Comparison of ENCODE assay signal across 20 cellular contexts in the genomic region with DNA sequence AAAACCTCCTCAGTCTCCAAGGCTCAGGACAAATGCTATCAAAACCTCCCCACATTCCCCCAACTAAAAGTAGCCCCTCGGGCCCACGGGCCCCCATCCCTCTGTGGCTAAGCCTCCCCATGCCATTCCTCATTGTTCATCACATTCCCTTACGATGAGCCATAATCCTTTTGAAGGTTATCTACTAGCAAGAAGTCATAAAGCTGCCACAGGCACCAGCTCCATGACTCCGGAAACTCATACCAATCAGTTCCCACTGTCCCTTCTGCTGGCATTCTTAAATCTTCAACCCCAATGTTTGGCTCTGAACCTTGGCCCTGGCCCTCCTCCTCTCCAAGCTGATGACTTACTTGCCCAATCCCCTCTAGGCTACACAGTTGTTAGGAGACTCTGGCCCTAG. TPM values are rescaled to one million over a fixed set of nuclear protein-coding genes. Genes with fewer than 3 reads are reported as not detected.
DNase-seq lines count a peak whose midpoint lies in the region; ATAC-seq, FAIRE-seq and TF ChIP-seq lines count a peak whose summit lies in the region.
"Had no signal": no experiment of that assay in that cellular context is flagged by ENCODE, and none has a peak within 500 bp of the region (broad histone marks: within the 10 kb centered on the region; RNA-seq: fewer than 3 reads in every experiment).

No MANE protein-coding gene starts in this region.

- no peaks in the 10 kb centered on the region for H4K20me1 ChIP-seq in HCT116 (ENCODE audit: insufficient read depth)

- no peaks in the 10 kb centered on the region for H3K9me3 Mint-ChIP-seq in memory B cell
- H3K9me3 Mint-ChIP-seq: activated T-cell treated with anti-CD3 and anti-CD28 coated beads, Interleukin-2, amount 50 U/mL, for 72 hours; naive thymus-derived CD8-positive, alpha-beta T cell; stimulated activated naive CD8-positive, alpha-beta T cell treated with anti-CD3 and anti-CD28 coated beads, Interleukin-15, Interleukin-2, amounts not matched to agents 100 ng/mL and 50 ng/mL, for 24 hours had no signal

- FAIRE-seq in GM12892 (lab: Jason Lieb, UNC) = no peak
- FAIRE-seq: colon had no signal

- peak; percentile 83 for ATAC-seq in HCT116
- ATAC-seq in memory B cell (ENCODE audit: low read depth) = no peak
- no peak for ATAC-seq in HG03159 (IDR thresholded peaks at IDR 0.05; ENCODE audit: unreplicated experiment)
- no peak for ATAC-seq in HG02759 (IDR thresholded peaks at IDR 0.05; ENCODE audit: unreplicated experiment)
- ATAC-seq: activated T-cell treated with anti-CD3 and anti-CD28 coated beads, Interleukin-2, amount 50 U/mL, for 72 hours; naive thymus-derived CD8-positive, alpha-beta T cell; right lobe of liver had no signal

- H3K4me3 ChIP-seq in HCT116 (replicated peaks in 1 of 2; ENCODE audit: low read depth in 1 of 2, low read length in 2 of 2) = peak overlapping the region in 1 of 2 experiments; percentile 14; a peak in 1 of 4 replicates
- no peak overlapping the region for H3K4me3 ChIP-seq in effector memory CD4-positive, alpha-beta T cell (ENCODE audit: insufficient read depth, low read depth, low read length, poor library complexity, severe bottlenecking)
- H3K4me3 ChIP-seq: heart right ventricle, right lobe of liver had no signal

- no peak overlapping the region for H3K9ac ChIP-seq in HCT116 (ENCODE audit: low read length)

- intact Hi-C loops in HCT116 (cut with micrococcal nuclease) = no loop called here

- TF ChIP-seq RAD21 in HCT116 (IDR thresholded peaks at IDR 0.05; ENCODE audit: low read depth) = no peak

- H3K9me3 ChIP-seq in HCT116 (ENCODE audit: control insufficient read depth in 1 of 2, insufficient read depth in 1 of 2, low read depth in 1 of 2, low read length in 2 of 2) = no peaks in the 10 kb centered on the region
- H3K9me3 ChIP-seq in effector memory CD4-positive, alpha-beta T cell (ENCODE audit: control insufficient read depth, low read length) = no peaks in the 10 kb centered on the region
- H3K9me3 ChIP-seq: heart right ventricle, right lobe of liver had no signal

- H2AFZ ChIP-seq in HCT116 (ENCODE audit: low read depth, low read length, poor library complexity, severe bottlenecking) = peak overlapping the region; percentile 84

- RAD21 ChIA-PET in HCT116 (lab: Charles Lee; ENCODE audit: low non-redundant PET in 1 of 2, low total read pairs in 2 of 2, uncharacterized antibody in 2 of 2, unreplicated experiment in 2 of 2) = no interaction called here

- no peak overlapping the region for H3K27ac ChIP-seq in HCT116 (ENCODE audit: low read depth, low read length)
- H3K27ac ChIP-seq in effector memory CD4-positive, alpha-beta T cell (ENCODE audit: insufficient read depth, low read length, poor library complexity, severe bottlenecking) = no peak overlapping the region
- H3K27ac ChIP-seq: right lobe of liver had no signal

- in situ Hi-C loops in ACHN (cut with HindIII; ENCODE audit: low pct_ligation_motif_present, low pct_unique_long_range_greater_than_20kb, low sequenced_read_pairs) = no loop called here

- no peaks in the 10 kb centered on the region for H3K27me3 Mint-ChIP-seq in memory B cell
- H3K27me3 Mint-ChIP-seq: stimulated activated naive CD8-positive, alpha-beta T cell treated with anti-CD3 and anti-CD28 coated beads, Interleukin-15, Interleukin-2, amounts not matched to agents 100 ng/mL and 50 ng/mL, for 24 hours had no signal

- CTCF ChIA-PET in HCT116 (lab: Charles Lee) = no interaction called here

- BruUV-seq in HCT116 (replicated peaks; lab: Mats Ljungman, UMichigan) = no TSS peak

- H3K79me2 ChIP-seq in HCT116 (ENCODE audit: insufficient read depth, low read length) = no peaks in the 10 kb centered on the region

- no peaks in the 10 kb centered on the region; the same call in 1 of the 2 replicates for H3K9me2 ChIP-seq in HCT116 (ENCODE audit: insufficient read depth)

- no peak for TF ChIP-seq CTCF in HCT116 (IDR thresholded peaks at IDR 0.05 in 2 of 3, conservative IDR thresholded peaks at IDR 0.05 in 1 of 3; ENCODE audit: borderline replicate concordance in 1 of 3, insufficient read depth in 1 of 3, low read depth in 2 of 3, low read length in 2 of 3)

- H3K36me3 Mint-ChIP-seq in memory B cell = peaks cover 37% of the 10 kb centered on the region
- H3K36me3 Mint-ChIP-seq: naive thymus-derived CD8-positive, alpha-beta T cell had no signal

- H3K4me1 Mint-ChIP-seq in memory B cell = peaks cover 4% of the 10 kb centered on the region

- peaks cover 11 to 25% of the 10 kb centered on the region in 2 experiments for H3K4me1 ChIP-seq in HCT116 (ENCODE audit: control insufficient read depth in 1 of 2, insufficient read depth in 2 of 2, low read length in 2 of 2)
- H3K4me1 ChIP-seq in effector memory CD4-positive, alpha-beta T cell (ENCODE audit: control insufficient read depth, insufficient read depth, low read length, poor library complexity, severe bottlenecking) = no peaks in the 10 kb centered on the region
- H3K4me1 ChIP-seq: right lobe of liver had no signal

- no peak for TF ChIP-seq POLR2A in HCT116 (IDR thresholded peaks at IDR 0.05; ENCODE audit: borderline replicate concordance, extremely low read depth, insufficient read depth, insufficient read length)
- TF ChIP-seq POLR2A in GM12892 (IDR thresholded peaks at IDR 0.05; ENCODE audit: low read depth, low read length) = no peak

- H3K4me2 ChIP-seq in HCT116 (ENCODE audit: low read length) = peak overlapping the region; percentile 69

- H3K27me3 ChIP-seq in HCT116 (ENCODE audit: insufficient read depth, low read length) = no peaks in the 10 kb centered on the region
- H3K27me3 ChIP-seq in effector memory CD4-positive, alpha-beta T cell (replicated peaks; ENCODE audit: control insufficient read depth, insufficient read depth, low read length, poor library complexity, severe bottlenecking) = no peaks in the 10 kb centered on the region
- H3K27me3 ChIP-seq: heart right ventricle, right lobe of liver had no signal

- H3K36me3 ChIP-seq in HCT116 (ENCODE audit: control insufficient read depth in 1 of 2, insufficient read depth in 2 of 2, low read length in 2 of 2) = no peaks in the 10 kb centered on the region
- H3K36me3 ChIP-seq in effector memory CD4-positive, alpha-beta T cell (ENCODE audit: control insufficient read depth, insufficient read depth, low read length) = no peaks in the 10 kb centered on the region

- DNase-seq in ACHN (peak; percentile 72), HCT116 (ENCODE audit: low read depth, low spot score) (no peak), T1000 (lab: John Stamatoyannopoulos, UW) (peak; percentile 68), memory B cell (ENCODE audit: low spot score in 2 of 2) (no peak), GM12892 (ENCODE audit: insufficient read length) (no peak)
- no peak for DNase-seq in effector memory CD4-positive, alpha-beta T cell
- DNase-seq: activated CD4-positive, alpha-beta T cell treated with anti-CD3 and anti-CD28 coated beads, Interleukin-2, amount 50 U/mL, for 1 hour; activated T-cell treated with anti-CD3 and anti-CD28 coated beads, Interleukin-2, amount 50 U/mL, for 72 hours; Calu3; erythroblast; heart right ventricle; MV-4-11; naive thymus-derived CD8-positive, alpha-beta T cell; NCI-H2107; NCI-H774; right lobe of liver had no signal

- H3K4me3 Mint-ChIP-seq in memory B cell = no peak overlapping the region
- H3K4me3 Mint-ChIP-seq: activated T-cell treated with anti-CD3 and anti-CD28 coated beads, Interleukin-2, amount 50 U/mL, for 72 hours; naive thymus-derived CD8-positive, alpha-beta T cell; stimulated activated naive CD8-positive, alpha-beta T cell treated with anti-CD3 and anti-CD28 coated beads, Interleukin-15, Interleukin-2, amounts not matched to agents 100 ng/mL and 50 ng/mL, for 24 hours had no signal

- H3K27ac Mint-ChIP-seq in memory B cell = peak overlapping the region; percentile 29
- H3K27ac Mint-ChIP-seq: activated T-cell treated with anti-CD3 and anti-CD28 coated beads, Interleukin-2, amount 50 U/mL, for 72 hours; naive thymus-derived CD8-positive, alpha-beta T cell; stimulated activated naive CD8-positive, alpha-beta T cell treated with anti-CD3 and anti-CD28 coated beads, Interleukin-15, Interleukin-2, amounts not matched to agents 100 ng/mL and 50 ng/mL, for 24 hours had no signal

- POLR2A ChIA-PET in HCT116 (lab: Charles Lee) = no interaction called here

TF ChIP-seq in HCT116, 20 proteins besides CTCF, POLR2A, EP300 and RAD21:
- TF ChIP-seq JUND (IDR thresholded peaks at IDR 0.05) (peak; percentile 64), CBX3 (IDR thresholded peaks at IDR 0.05; ENCODE audit: low read depth) (no peak), EZH2phosphoT487 (IDR thresholded peaks at IDR 0.05; ENCODE audit: borderline replicate concordance) (no peak), FOSL1 (IDR thresholded peaks at IDR 0.05; ENCODE audit: low read depth) (peak; percentile 62; the same call in 1 of the 2 replicates), CEBPB (IDR thresholded peaks at IDR 0.05; ENCODE audit: low read depth) (no peak), SP1 (IDR thresholded peaks at IDR 0.05; ENCODE audit: low read depth) (no peak)
TF ChIP-seq in HCT116: peak in this region for 2.

RNA-seq across cellular contexts. Expression of a gene that starts 19.4 kb away (rescaled TPM):
- total RNA-seq in HCT116 (2021; ENCODE audit: unreplicated experiment) = 79.3 TPM
- 16.6 and 17.7 TPM in 2 replicates for polyA plus RNA-seq in HCT116 (2012)
- 45.5 TPM for polyA plus RNA-seq in GM12892 (2012; ENCODE audit: missing spikeins)

Comparison
In these comparisons a context has a peak if more than half of its experiments do, and no peak if none do; other contexts are left out.
1. DNase-seq: peak in ACHN (single experiment) and T1000 (single experiment); none in HCT116 (single experiment), memory B cell (0 of 2), GM12892 (single experiment) and effector memory CD4-positive, alpha-beta T cell (0 of 3).